Comparison of ENCODE assay signal across 1 cellular context in genomic region chr1:97925982-97926708, GRCh38.
TF ChIP-seq lines count a peak whose summit lies in the region.

No MANE protein-coding gene starts in this region.

TF ChIP-seq in HepG2, 621 proteins besides CTCF, POLR2A, EP300 and RAD21 (continued from another document):
- TF ChIP-seq, protein P1, sequence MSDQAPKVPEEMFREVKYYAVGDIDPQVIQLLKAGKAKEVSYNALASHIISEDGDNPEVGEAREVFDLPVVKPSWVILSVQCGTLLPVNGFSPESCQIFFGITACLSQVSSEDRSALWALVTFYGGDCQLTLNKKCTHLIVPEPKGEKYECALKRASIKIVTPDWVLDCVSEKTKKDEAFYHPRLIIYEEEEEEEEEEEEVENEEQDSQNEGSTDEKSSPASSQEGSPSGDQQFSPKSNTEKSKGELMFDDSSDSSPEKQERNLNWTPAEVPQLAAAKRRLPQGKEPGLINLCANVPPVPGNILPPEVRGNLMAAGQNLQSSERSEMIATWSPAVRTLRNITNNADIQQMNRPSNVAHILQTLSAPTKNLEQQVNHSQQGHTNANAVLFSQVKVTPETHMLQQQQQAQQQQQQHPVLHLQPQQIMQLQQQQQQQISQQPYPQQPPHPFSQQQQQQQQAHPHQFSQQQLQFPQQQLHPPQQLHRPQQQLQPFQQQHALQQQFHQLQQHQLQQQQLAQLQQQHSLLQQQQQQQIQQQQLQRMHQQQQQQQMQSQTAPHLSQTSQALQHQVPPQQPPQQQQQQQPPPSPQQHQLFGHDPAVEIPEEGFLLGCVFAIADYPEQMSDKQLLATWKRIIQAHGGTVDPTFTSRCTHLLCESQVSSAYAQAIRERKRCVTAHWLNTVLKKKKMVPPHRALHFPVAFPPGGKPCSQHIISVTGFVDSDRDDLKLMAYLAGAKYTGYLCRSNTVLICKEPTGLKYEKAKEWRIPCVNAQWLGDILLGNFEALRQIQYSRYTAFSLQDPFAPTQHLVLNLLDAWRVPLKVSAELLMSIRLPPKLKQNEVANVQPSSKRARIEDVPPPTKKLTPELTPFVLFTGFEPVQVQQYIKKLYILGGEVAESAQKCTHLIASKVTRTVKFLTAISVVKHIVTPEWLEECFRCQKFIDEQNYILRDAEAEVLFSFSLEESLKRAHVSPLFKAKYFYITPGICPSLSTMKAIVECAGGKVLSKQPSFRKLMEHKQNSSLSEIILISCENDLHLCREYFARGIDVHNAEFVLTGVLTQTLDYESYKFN (CRISPR knock-in tag; conservative IDR thresholded peaks at IDR 0.05): peak; percentile 18; the same call in 1 of the 2 replicates
- peak; percentile 35; the same call in 1 of the 2 replicates for TF ChIP-seq HNF4A (CRISPR knock-in tag; IDR thresholded peaks at IDR 0.05)
TF ChIP-seq in HepG2: peak in this region for 3.
